Comparison of ENCODE assay signal across 8 cellular contexts in genomic region chr2:46776687-46777327, GRCh38.
DNase-seq lines count a peak whose midpoint lies in the region; ATAC-seq, FAIRE-seq and TF ChIP-seq lines count a peak whose summit lies in the region.

No MANE protein-coding gene starts in this region.

- peaks cover 28% of the 10 kb centered on the region for H3K4me1 ChIP-seq in psoas muscle

- no peaks in the 10 kb centered on the region for H3K9me3 ChIP-seq in psoas muscle

- FAIRE-seq in GM12891 (lab: Jason Lieb, UNC): no peak

- no peak for TF ChIP-seq POLR2A in GM12891 (IDR thresholded peaks at IDR 0.05; ENCODE audit: low read depth, low read length)

- POLR2A ChIA-PET in AG04449 (lab: Yijun Ruan, JAX): interaction anchor here (1.3 kb wide), 1 partner anchor 82 kb away, joined by 5 read pairs; no protein-coding TSS in a partner anchor

- H3K36me3 ChIP-seq in psoas muscle (ENCODE audit: insufficient read depth in 1 of 2, low read depth in 1 of 2): no peaks in the 10 kb centered on the region

- TF ChIP-seq CTCF in AG04449 (IDR thresholded peaks at IDR 0.05; ENCODE audit: insufficient read depth, low read length, missing control alignments) (peak; percentile 39), foreskin fibroblast (IDR thresholded peaks at IDR 0.05; ENCODE audit: low read depth, low read length) (peak; percentile 66), psoas muscle (IDR thresholded peaks at IDR 0.05) (peak; percentile 58)

- intact Hi-C loops in psoas muscle (cut with DNase I): loop anchor here (5.0 to 10.0 kb wide), 2 partner anchors 112 to 145 kb away; no protein-coding TSS in a partner anchor

- DNase-seq in AG04449 (ENCODE audit: low read depth, low spot score) (no peak), GM12891 (ENCODE audit: insufficient read length, low spot score) (peak; percentile 30), NCI-H774 (lab: John Stamatoyannopoulos, UW) (peak; percentile 14), activated T-cell treated with anti-CD3 and anti-CD28 coated beads for 4 hours (peak; percentile 30), foreskin fibroblast (peak; percentile 59 to 87), psoas muscle (no peak)

- H3K4me3 ChIP-seq in AG04449 (ENCODE audit: low read depth, low read length): no peak overlapping the region
- H3K4me3 ChIP-seq in foreskin fibroblast (ENCODE audit: low read depth in 1 of 2, low read length in 2 of 2): no peak overlapping the region
- H3K4me3 ChIP-seq in psoas muscle: no peak overlapping the region

- peak in 2 of 4 donors; percentile 47 to 59 for ATAC-seq in psoas muscle
- no peak for ATAC-seq in GM21528 (IDR thresholded peaks at IDR 0.05; ENCODE audit: low FRiP score, unreplicated experiment)
- no peak for ATAC-seq in HG03139 (IDR thresholded peaks at IDR 0.05; ENCODE audit: unreplicated experiment)

- CTCF ChIA-PET in AG04449 (lab: Yijun Ruan, JAX): interaction anchor here (0.6 to 4.3 kb wide), 49 partner anchors 8 to 290 kb away, joined by 3 to 43 read pairs (median 4); no protein-coding TSS in a partner anchor

- H3K27me3 ChIP-seq in psoas muscle (ENCODE audit: insufficient read depth in 3 of 3, low read length in 2 of 3): no peaks in the 10 kb centered on the region

- WGBS in psoas muscle, 3 donors: 71 to 73% (median 71%) methylated on average over 10 of the region's 10 CpGs

- H3K27ac ChIP-seq in psoas muscle: no peak overlapping the region

TF ChIP-seq in GM12891, 5 proteins besides CTCF, POLR2A, EP300 and RAD21:
- TF ChIP-seq TAF1 (IDR thresholded peaks at IDR 0.05; ENCODE audit: low read depth, low read length) (no peak), POLR2AphosphoS5 (IDR thresholded peaks at IDR 0.05; ENCODE audit: low read depth, low read length) (no peak), POU2F2 (IDR thresholded peaks at IDR 0.05; ENCODE audit: low read depth, low read length) (no peak), SPI1 (IDR thresholded peaks at IDR 0.05; ENCODE audit: low read depth, low read length) (no peak)

Comparison
In these comparisons a context has a peak if more than half of its experiments do, and no peak if none do; other contexts are left out.
1. DNase-seq: peak in GM12891 (single experiment), NCI-H774 (single experiment), activated T-cell treated with anti-CD3 and anti-CD28 coated beads for 4 hours (single experiment) and foreskin fibroblast (2 of 2); none in AG04449 (single experiment) and psoas muscle (0 of 2).
2. Peak in every context shown above with its lines, with median percentiles within 50 percentile points of each other: CTCF ChIP-seq.